9 cellular contexts compared by ENCODE assay signal in genomic region chr12:120990487-120991055, GRCh38. TPM values are rescaled to one million over a fixed set of nuclear protein-coding genes. Genes with fewer than 3 reads are reported as not detected.
"Had no signal": no experiment of that assay in that cellular context is flagged by ENCODE, and none has a peak within 500 bp of the region (broad histone marks: within the 10 kb centered on the region; RNA-seq: fewer than 3 reads in every experiment).

No MANE protein-coding gene starts in this region.

- H3K4me3 Mint-ChIP-seq: IgD-negative memory B cell had no signal

- H3K9me3 ChIP-seq: HAP-1 had no signal

- H3K4me1 ChIP-seq: HAP-1 had no signal

- H3K27ac Mint-ChIP-seq: IgD-negative memory B cell had no signal

- H3K36me3 Mint-ChIP-seq: IgD-negative memory B cell had no signal

- ATAC-seq: HCT116 had no signal

- H3K4me1 Mint-ChIP-seq: IgD-negative memory B cell had no signal

- H3K27ac ChIP-seq: GM23248 had no signal

- DNase-seq: GM23248, GOT3, H7, KG1 had no signal

- H2AFZ ChIP-seq: GM23248 had no signal

- H3K4me3 ChIP-seq: GM23248, HAP-1 had no signal

- H3K36me3 ChIP-seq: HAP-1 had no signal

- H3K9ac ChIP-seq: GM23248 had no signal

- FAIRE-seq: HTR-8/SVneo had no signal

RNA-seq across cellular contexts. Expression of gene HNF1A, which starts 12.2 kb away (rescaled TPM):
- total RNA-seq: GM23248, H4, H7 had no signal
- polyA plus RNA-seq: GM23248, IgD-negative memory B cell had no signal

RNA-seq across cellular contexts. Expression of gene OASL, which starts 48.5 kb away (rescaled TPM):
- total RNA-seq: H7 had no signal
